Comparison of ENCODE assay signal across 16 cellular contexts in genomic region chrX:115603534-115604074, GRCh38. TPM values are rescaled to one million over a fixed set of nuclear protein-coding genes. Genes with fewer than 3 reads are reported as not detected.
DNase-seq lines count a peak whose midpoint lies in the region; ATAC-seq and TF ChIP-seq lines count a peak whose summit lies in the region.
"Had no signal": no experiment of that assay in that cellular context is flagged by ENCODE, and none has a peak within 500 bp of the region (broad histone marks: within the 10 kb centered on the region; RNA-seq: fewer than 3 reads in every experiment).

No MANE protein-coding gene starts in this region.

- H3K18ac ChIP-seq in mesenchymal stem cell (ENCODE audit: low read depth in 1 of 2, low read length in 2 of 2): no peak overlapping the region

- H4K91ac ChIP-seq in mesenchymal stem cell (ENCODE audit: low read length): no peak overlapping the region

- no peak overlapping the region for H2BK12ac ChIP-seq in mesenchymal stem cell (ENCODE audit: low read length in 2 of 2)

- no peaks in the 10 kb centered on the region for H3K79me1 ChIP-seq in mesenchymal stem cell (replicated peaks; ENCODE audit: low read length, poor library complexity, severe bottlenecking)

- TF ChIP-seq POLR2A in uterus (IDR thresholded peaks at IDR 0.05): no peak

- no peak overlapping the region for H2AFZ ChIP-seq in mesenchymal stem cell (ENCODE audit: low read depth, low read length)

- H3K4ac ChIP-seq in mesenchymal stem cell (ENCODE audit: low read depth in 1 of 2, low read length in 2 of 2): no peak overlapping the region

- CTCF ChIA-PET in RWPE1 (lab: Yijun Ruan, JAX): no interaction called here

- WGBS in heart right ventricle, 2 donors: 93 to 96% methylated on average over 2 of the region's 2 CpGs
- WGBS in mesenchymal stem cell: no CpG with 5 or more reads among the region's 2 CpGs

- H3K14ac ChIP-seq in mesenchymal stem cell (ENCODE audit: low read length in 2 of 2): no peak overlapping the region

- POLR2A ChIA-PET in RWPE1 (lab: Yijun Ruan, JAX; ENCODE audit: low non-redundant PET): no interaction called here

- H2BK5ac ChIP-seq in mesenchymal stem cell (ENCODE audit: low read depth, low read length, poor library complexity, severe bottlenecking): no peak overlapping the region

- H3K27me3 ChIP-seq in heart right ventricle (peaks cover 0 to 79% (median 0%) of the 10 kb centered on the region in 7 donors), mesenchymal stem cell (ENCODE audit: control insufficient read depth in 1 of 2, insufficient read depth in 1 of 2, low read length in 2 of 2) (peaks cover 0 to 13% of the 10 kb centered on the region in 2 experiments), uterus (peaks cover 0 to 5% of the 10 kb centered on the region in 2 donors)

- H3K27ac ChIP-seq in heart right ventricle: peak overlapping the region; percentile 29 to 77 (median 62)
- peak overlapping the region; percentile 40 for H3K27ac ChIP-seq in cingulate gyrus (ENCODE audit: low read depth, low read length)
- H3K27ac ChIP-seq in mesenchymal stem cell (ENCODE audit: low read length, poor library complexity, severe bottlenecking): no peak overlapping the region
- H3K27ac ChIP-seq in uterus: peak overlapping the region; percentile 60 to 72
- no peak overlapping the region for H3K27ac ChIP-seq in RWPE1
- H3K27ac ChIP-seq: HL-60, spleen, stomach had no signal

- H2AK5ac ChIP-seq in mesenchymal stem cell (ENCODE audit: low read length, severe bottlenecking): no peak overlapping the region

- no peaks in the 10 kb centered on the region for H3K9me3 ChIP-seq in heart right ventricle
- no peaks in the 10 kb centered on the region for H3K9me3 ChIP-seq in mesenchymal stem cell (ENCODE audit: control insufficient read depth, low read length)
- H3K9me3 ChIP-seq in uterus: no peaks in the 10 kb centered on the region
- H3K9me3 ChIP-seq: spleen, stomach had no signal

- H3K23ac ChIP-seq in mesenchymal stem cell (ENCODE audit: low read length in 2 of 2): no peak overlapping the region

- DNase-seq in heart right ventricle (no peak), left cardiac atrium (no peak), mesenchymal stem cell (no peak), uterus (no peak), RWPE1 (ENCODE audit: low spot score) (no peak), SKM-1 treated with dmso at 0.1 percent for 144 hours (lab: John Stamatoyannopoulos, UW; ENCODE audit: unreplicated experiment) (no peak)
- DNase-seq in activated CD4-positive, CD25-positive, alpha-beta regulatory T cell treated with anti-CD3 and anti-CD28 coated beads, Interleukin-2, amount 50 U/mL, for 72 hours: no peak
- DNase-seq: activated CD4-positive, alpha-beta T cell treated with anti-CD3 and anti-CD28 coated beads, Interleukin-2, amount 50 U/mL, for 1 hour; NCI-H187; SHP77 treated with DMSO at 0.1 percent for 48 hours; spleen; stimulated activated CD4-positive, alpha-beta T cell treated with anti-CD3 and anti-CD28 coated beads, Interleukin-4, amount 100 ng/mL, for 24 hours; stomach had no signal

- no peak overlapping the region for H2BK120ac ChIP-seq in mesenchymal stem cell (ENCODE audit: low read depth, low read length)

- intact Hi-C loops in heart right ventricle (cut with DNase I) (no loop called here), left cardiac atrium (cut with DNase I) (no loop called here), uterus (cut with DNase I; ENCODE audit: low total_unique reads) (no loop called here)

- H3K4me1 ChIP-seq in heart right ventricle (peaks cover 0 to 56% (median 14%) of the 10 kb centered on the region in 9 donors), mesenchymal stem cell (ENCODE audit: control insufficient read depth, insufficient read depth, low read depth, low read length) (peaks cover 2% of the 10 kb centered on the region), uterus (no peaks in the 10 kb centered on the region)
- H3K4me1 ChIP-seq: spleen had no signal

- no peak for TF ChIP-seq CTCF in heart right ventricle (IDR thresholded peaks at IDR 0.05)
- TF ChIP-seq CTCF in uterus (IDR thresholded peaks at IDR 0.05): no peak
- TF ChIP-seq CTCF in RWPE1 (conservative IDR thresholded peaks at IDR 0.05; ENCODE audit: low read depth): no peak

- no peak overlapping the region for H3K4me3 ChIP-seq in heart right ventricle
- no peak overlapping the region for H3K4me3 ChIP-seq in mesenchymal stem cell (ENCODE audit: insufficient read depth in 1 of 2, low read depth in 1 of 2, low read length in 2 of 2)
- H3K4me3 ChIP-seq in uterus: no peak overlapping the region
- H3K4me3 ChIP-seq: BLaER1 treated with 17β-estradiol and CSF1 and Interleukin-3, amounts not matched to agents 10 nM and 100 nM; spleen; stomach had no signal

- no peak overlapping the region for H4K8ac ChIP-seq in mesenchymal stem cell (ENCODE audit: low read length)

- ATAC-seq in heart right ventricle (no peak), left cardiac atrium (no peak)

- H2BK15ac ChIP-seq in mesenchymal stem cell (ENCODE audit: low read depth, poor library complexity, severe bottlenecking): no peak overlapping the region

- H3K9ac ChIP-seq in mesenchymal stem cell (ENCODE audit: low read length): peak overlapping the region; percentile 29
- H3K9ac ChIP-seq: BLaER1 treated with 17β-estradiol and CSF1 and Interleukin-3, amounts not matched to agents 10 nM and 100 nM had no signal

- H3K4me2 ChIP-seq in mesenchymal stem cell (ENCODE audit: low read length, poor library complexity, severe bottlenecking): no peak overlapping the region

- H3K36me3 ChIP-seq in heart right ventricle: peaks cover 0 to 25% (median 0%) of the 10 kb centered on the region in 9 donors
- peaks cover 0 to 14% of the 10 kb centered on the region in 2 experiments for H3K36me3 ChIP-seq in mesenchymal stem cell (ENCODE audit: control insufficient read depth in 1 of 2, insufficient read depth in 2 of 2, low read depth in 1 of 2, low read length in 2 of 2)
- H3K36me3 ChIP-seq in uterus: no peaks in the 10 kb centered on the region
- H3K36me3 ChIP-seq: spleen, stomach had no signal

RNA-seq across cellular contexts. Expression of gene PLS3, which starts 42.6 kb away (rescaled TPM):
- total RNA-seq in heart right ventricle: 10 to 100 TPM; 31.1 to 56.9 (median 39.0) TPM
- 10 to 100 TPM; 29.7 to 32.4 TPM for polyA plus RNA-seq in heart right ventricle
- 10 to 100 TPM; 57.0 to 69.5 TPM for total RNA-seq in left cardiac atrium
- polyA plus RNA-seq in mesenchymal stem cell (2013, experiment 1 of 2): 132 TPM
- 135 TPM for polyA plus RNA-seq in mesenchymal stem cell (2013, experiment 2 of 2)
- total RNA-seq in uterus: 100 to 1,000 TPM; 129 to 268 (median 174) TPM

Comparison
In these comparisons a context has a peak if more than half of its experiments do, and no peak if none do; other contexts are left out.
1. H3K27ac ChIP-seq: peak in heart right ventricle (10 of 10), cingulate gyrus (single experiment) and uterus (2 of 2); none in mesenchymal stem cell (single experiment) and RWPE1 (single experiment).